Comparison of ENCODE assay signal across 1 cellular context in genomic region chr2:232870766-232871371, GRCh38.
A peak's percentile ranks its signal among the peaks of the same experiment; 100 is the strongest.
TF ChIP-seq lines count a peak whose summit lies in the region.

No MANE protein-coding gene starts in this region.

TF ChIP-seq in HepG2, 621 proteins besides CTCF, POLR2A, EP300 and RAD21 (continues in another document):
- TF ChIP-seq AGO2 (optimal IDR thresholded peaks at IDR 0.05; ENCODE audit: low read depth, low read length) (peak; percentile 63), HOXA3 (CRISPR knock-in tag; IDR thresholded peaks at IDR 0.05) (peak; percentile 41; the same call in 1 of the 2 replicates), ZBTB7B (CRISPR knock-in tag; IDR thresholded peaks at IDR 0.05) (no peak; the same call in none of the 2 replicates), FLYWCH1 (CRISPR knock-in tag; IDR thresholded peaks at IDR 0.05) (no peak), HMGXB4 (CRISPR knock-in tag; IDR thresholded peaks at IDR 0.05; ENCODE audit: borderline replicate concordance in 1 of 2, low read depth in 1 of 2) (0 out of 4 replicates have a peak, but pooled peaks of 1 of the 2 experiments have one; percentile 7), HNF4A (CRISPR knock-in tag; IDR thresholded peaks at IDR 0.05) (peak; percentile 87), RARA (CRISPR knock-in tag; IDR thresholded peaks at IDR 0.05) (peak; percentile 20; the same call in 1 of the 2 replicates), MTF2 (CRISPR knock-in tag; IDR thresholded peaks at IDR 0.05; ENCODE audit: borderline replicate concordance) (no peak), MED1 (CRISPR knock-in tag; IDR thresholded peaks at IDR 0.05) (peak; percentile 55; the same call in 1 of the 2 replicates), NKX3-1 (CRISPR knock-in tag; IDR thresholded peaks at IDR 0.05) (0 out of 2 replicates have a peak, but pooled peaks have one; percentile 38), ZNF570 (CRISPR knock-in tag; IDR thresholded peaks at IDR 0.05; ENCODE audit: borderline replicate concordance) (0 out of 2 replicates have a peak, but pooled peaks have one; percentile 5), NCOR1 (IDR thresholded peaks at IDR 0.05; ENCODE audit: borderline replicate concordance, low read length) (0 out of 2 replicates have a peak, but pooled peaks have one; percentile 31), NFYB (CRISPR knock-in tag; IDR thresholded peaks at IDR 0.05) (0 out of 2 replicates have a peak, but pooled peaks have one; percentile 5), MED13 (CRISPR knock-in tag; IDR thresholded peaks at IDR 0.05) (0 out of 2 replicates have a peak, but pooled peaks have one; percentile 56), KAT7 (CRISPR knock-in tag; IDR thresholded peaks at IDR 0.05; ENCODE audit: borderline replicate concordance) (0 out of 2 replicates have a peak, but pooled peaks have one; percentile 23), SALL1 (CRISPR knock-in tag; IDR thresholded peaks at IDR 0.05) (peak; percentile 32), GFI1 (CRISPR knock-in tag; IDR thresholded peaks at IDR 0.05; ENCODE audit: borderline replicate concordance) (no peak; the same call in 1 of the 2 replicates), ZNF619 (CRISPR knock-in tag; IDR thresholded peaks at IDR 0.05) (no peak), MAFK (conservative IDR thresholded peaks at IDR 0.05 in 1 of 2, IDR thresholded peaks at IDR 0.05 in 1 of 2; ENCODE audit: low read length in 2 of 2) (no peak), ZMYM3 (CRISPR knock-in tag; IDR thresholded peaks at IDR 0.05) (no peak), THYN1 (CRISPR knock-in tag; IDR thresholded peaks at IDR 0.05; ENCODE audit: borderline replicate concordance, low read depth) (no peak), ZFP90 (CRISPR knock-in tag; IDR thresholded peaks at IDR 0.05; ENCODE audit: borderline replicate concordance) (0 out of 2 replicates have a peak, but pooled peaks have one; percentile 65), ZNF333 (CRISPR knock-in tag; IDR thresholded peaks at IDR 0.05; ENCODE audit: borderline replicate concordance) (0 out of 2 replicates have a peak, but pooled peaks have one; percentile 10), NR2C2 (CRISPR knock-in tag; IDR thresholded peaks at IDR 0.05; ENCODE audit: borderline replicate concordance) (peak; percentile 39; the same call in 1 of the 2 replicates), KLF13 (CRISPR knock-in tag; IDR thresholded peaks at IDR 0.05) (peak; percentile 13; the same call in 1 of the 2 replicates), KMT2A (CRISPR knock-in tag; IDR thresholded peaks at IDR 0.05) (no peak), HNRNPL (IDR thresholded peaks at IDR 0.05; ENCODE audit: low read depth, low read length) (peak; percentile 62; the same call in 1 of the 2 replicates), RBM22 (optimal IDR thresholded peaks at IDR 0.05; ENCODE audit: low read length) (peak; percentile 11), DR1 (CRISPR knock-in tag; IDR thresholded peaks at IDR 0.05) (no peak), TEAD3 (CRISPR knock-in tag; optimal IDR thresholded peaks at IDR 0.05; ENCODE audit: borderline replicate concordance) (peak; percentile 15), PATZ1 (CRISPR knock-in tag; IDR thresholded peaks at IDR 0.05) (peak; percentile 8; the same call in 1 of the 2 replicates), RFXAP (CRISPR knock-in tag; IDR thresholded peaks at IDR 0.05; ENCODE audit: borderline replicate concordance) (0 out of 2 replicates have a peak, but pooled peaks have one; percentile 61), ZBTB10 (CRISPR knock-in tag; IDR thresholded peaks at IDR 0.05; ENCODE audit: borderline replicate concordance) (0 out of 2 replicates have a peak, but pooled peaks have one; percentile 56), RBFOX2 (IDR thresholded peaks at IDR 0.05; ENCODE audit: low read depth, low read length) (peak; percentile 6; the same call in 1 of the 2 replicates), ZNF768 (CRISPR knock-in tag; IDR thresholded peaks at IDR 0.05) (peak; percentile 79; the same call in 1 of the 2 replicates), HNF4G (IDR thresholded peaks at IDR 0.05; ENCODE audit: borderline replicate concordance, low read depth, low read length) (peak; percentile 62; the same call in 1 of the 2 replicates), HNF4G (CRISPR knock-in tag; IDR thresholded peaks at IDR 0.05; ENCODE audit: borderline replicate concordance, low read depth) (no peak), ZSCAN31 (CRISPR knock-in tag; IDR thresholded peaks at IDR 0.05; ENCODE audit: low read depth) (peak; percentile 67; the same call in 1 of the 2 replicates)
- TF ChIP-seq, protein P1, sequence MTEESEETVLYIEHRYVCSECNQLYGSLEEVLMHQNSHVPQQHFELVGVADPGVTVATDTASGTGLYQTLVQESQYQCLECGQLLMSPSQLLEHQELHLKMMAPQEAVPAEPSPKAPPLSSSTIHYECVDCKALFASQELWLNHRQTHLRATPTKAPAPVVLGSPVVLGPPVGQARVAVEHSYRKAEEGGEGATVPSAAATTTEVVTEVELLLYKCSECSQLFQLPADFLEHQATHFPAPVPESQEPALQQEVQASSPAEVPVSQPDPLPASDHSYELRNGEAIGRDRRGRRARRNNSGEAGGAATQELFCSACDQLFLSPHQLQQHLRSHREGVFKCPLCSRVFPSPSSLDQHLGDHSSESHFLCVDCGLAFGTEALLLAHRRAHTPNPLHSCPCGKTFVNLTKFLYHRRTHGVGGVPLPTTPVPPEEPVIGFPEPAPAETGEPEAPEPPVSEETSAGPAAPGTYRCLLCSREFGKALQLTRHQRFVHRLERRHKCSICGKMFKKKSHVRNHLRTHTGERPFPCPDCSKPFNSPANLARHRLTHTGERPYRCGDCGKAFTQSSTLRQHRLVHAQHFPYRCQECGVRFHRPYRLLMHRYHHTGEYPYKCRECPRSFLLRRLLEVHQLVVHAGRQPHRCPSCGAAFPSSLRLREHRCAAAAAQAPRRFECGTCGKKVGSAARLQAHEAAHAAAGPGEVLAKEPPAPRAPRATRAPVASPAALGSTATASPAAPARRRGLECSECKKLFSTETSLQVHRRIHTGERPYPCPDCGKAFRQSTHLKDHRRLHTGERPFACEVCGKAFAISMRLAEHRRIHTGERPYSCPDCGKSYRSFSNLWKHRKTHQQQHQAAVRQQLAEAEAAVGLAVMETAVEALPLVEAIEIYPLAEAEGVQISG (CRISPR knock-in tag; IDR thresholded peaks at IDR 0.05) = peak; percentile 32; the same call in 1 of the 2 replicates
- TF ChIP-seq, protein P2, sequence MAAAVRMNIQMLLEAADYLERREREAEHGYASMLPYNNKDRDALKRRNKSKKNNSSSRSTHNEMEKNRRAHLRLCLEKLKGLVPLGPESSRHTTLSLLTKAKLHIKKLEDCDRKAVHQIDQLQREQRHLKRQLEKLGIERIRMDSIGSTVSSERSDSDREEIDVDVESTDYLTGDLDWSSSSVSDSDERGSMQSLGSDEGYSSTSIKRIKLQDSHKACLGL (CRISPR knock-in tag; IDR thresholded peaks at IDR 0.05) = peak; percentile 56; the same call in 1 of the 2 replicates
- TF ChIP-seq, protein P3, sequence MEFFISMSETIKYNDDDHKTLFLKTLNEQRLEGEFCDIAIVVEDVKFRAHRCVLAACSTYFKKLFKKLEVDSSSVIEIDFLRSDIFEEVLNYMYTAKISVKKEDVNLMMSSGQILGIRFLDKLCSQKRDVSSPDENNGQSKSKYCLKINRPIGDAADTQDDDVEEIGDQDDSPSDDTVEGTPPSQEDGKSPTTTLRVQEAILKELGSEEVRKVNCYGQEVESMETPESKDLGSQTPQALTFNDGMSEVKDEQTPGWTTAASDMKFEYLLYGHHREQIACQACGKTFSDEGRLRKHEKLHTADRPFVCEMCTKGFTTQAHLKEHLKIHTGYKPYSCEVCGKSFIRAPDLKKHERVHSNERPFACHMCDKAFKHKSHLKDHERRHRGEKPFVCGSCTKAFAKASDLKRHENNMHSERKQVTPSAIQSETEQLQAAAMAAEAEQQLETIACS (CRISPR knock-in tag; IDR thresholded peaks at IDR 0.05) = 0 out of 2 replicates have a peak, but pooled peaks have one; percentile 14
- TF ChIP-seq, protein P4, sequence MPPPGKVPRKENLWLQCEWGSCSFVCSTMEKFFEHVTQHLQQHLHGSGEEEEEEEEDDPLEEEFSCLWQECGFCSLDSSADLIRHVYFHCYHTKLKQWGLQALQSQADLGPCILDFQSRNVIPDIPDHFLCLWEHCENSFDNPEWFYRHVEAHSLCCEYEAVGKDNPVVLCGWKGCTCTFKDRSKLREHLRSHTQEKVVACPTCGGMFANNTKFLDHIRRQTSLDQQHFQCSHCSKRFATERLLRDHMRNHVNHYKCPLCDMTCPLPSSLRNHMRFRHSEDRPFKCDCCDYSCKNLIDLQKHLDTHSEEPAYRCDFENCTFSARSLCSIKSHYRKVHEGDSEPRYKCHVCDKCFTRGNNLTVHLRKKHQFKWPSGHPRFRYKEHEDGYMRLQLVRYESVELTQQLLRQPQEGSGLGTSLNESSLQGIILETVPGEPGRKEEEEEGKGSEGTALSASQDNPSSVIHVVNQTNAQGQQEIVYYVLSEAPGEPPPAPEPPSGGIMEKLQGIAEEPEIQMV (CRISPR knock-in tag; IDR thresholded peaks at IDR 0.05; ENCODE audit: low read depth) = 0 out of 2 replicates have a peak, but pooled peaks have one; percentile 12
- TF ChIP-seq, protein P5, sequence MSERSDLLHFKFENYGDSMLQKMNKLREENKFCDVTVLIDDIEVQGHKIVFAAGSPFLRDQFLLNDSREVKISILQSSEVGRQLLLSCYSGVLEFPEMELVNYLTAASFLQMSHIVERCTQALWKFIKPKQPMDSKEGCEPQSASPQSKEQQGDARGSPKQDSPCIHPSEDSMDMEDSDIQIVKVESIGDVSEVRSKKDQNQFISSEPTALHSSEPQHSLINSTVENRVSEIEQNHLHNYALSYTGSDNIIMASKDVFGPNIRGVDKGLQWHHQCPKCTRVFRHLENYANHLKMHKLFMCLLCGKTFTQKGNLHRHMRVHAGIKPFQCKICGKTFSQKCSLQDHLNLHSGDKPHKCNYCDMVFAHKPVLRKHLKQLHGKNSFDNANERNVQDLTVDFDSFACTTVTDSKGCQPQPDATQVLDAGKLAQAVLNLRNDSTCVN (CRISPR knock-in tag; IDR thresholded peaks at IDR 0.05; ENCODE audit: borderline replicate concordance) = 0 out of 2 replicates have a peak, but pooled peaks have one; percentile 32
- TF ChIP-seq, protein P6, sequence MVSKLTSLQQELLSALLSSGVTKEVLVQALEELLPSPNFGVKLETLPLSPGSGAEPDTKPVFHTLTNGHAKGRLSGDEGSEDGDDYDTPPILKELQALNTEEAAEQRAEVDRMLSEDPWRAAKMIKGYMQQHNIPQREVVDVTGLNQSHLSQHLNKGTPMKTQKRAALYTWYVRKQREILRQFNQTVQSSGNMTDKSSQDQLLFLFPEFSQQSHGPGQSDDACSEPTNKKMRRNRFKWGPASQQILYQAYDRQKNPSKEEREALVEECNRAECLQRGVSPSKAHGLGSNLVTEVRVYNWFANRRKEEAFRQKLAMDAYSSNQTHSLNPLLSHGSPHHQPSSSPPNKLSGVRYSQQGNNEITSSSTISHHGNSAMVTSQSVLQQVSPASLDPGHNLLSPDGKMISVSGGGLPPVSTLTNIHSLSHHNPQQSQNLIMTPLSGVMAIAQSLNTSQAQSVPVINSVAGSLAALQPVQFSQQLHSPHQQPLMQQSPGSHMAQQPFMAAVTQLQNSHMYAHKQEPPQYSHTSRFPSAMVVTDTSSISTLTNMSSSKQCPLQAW (CRISPR knock-in tag; IDR thresholded peaks at IDR 0.05) = 0 out of 2 replicates have a peak, but pooled peaks have one; percentile 21
